ENCODE assay signal across 8 cellular contexts in the genomic region with DNA sequence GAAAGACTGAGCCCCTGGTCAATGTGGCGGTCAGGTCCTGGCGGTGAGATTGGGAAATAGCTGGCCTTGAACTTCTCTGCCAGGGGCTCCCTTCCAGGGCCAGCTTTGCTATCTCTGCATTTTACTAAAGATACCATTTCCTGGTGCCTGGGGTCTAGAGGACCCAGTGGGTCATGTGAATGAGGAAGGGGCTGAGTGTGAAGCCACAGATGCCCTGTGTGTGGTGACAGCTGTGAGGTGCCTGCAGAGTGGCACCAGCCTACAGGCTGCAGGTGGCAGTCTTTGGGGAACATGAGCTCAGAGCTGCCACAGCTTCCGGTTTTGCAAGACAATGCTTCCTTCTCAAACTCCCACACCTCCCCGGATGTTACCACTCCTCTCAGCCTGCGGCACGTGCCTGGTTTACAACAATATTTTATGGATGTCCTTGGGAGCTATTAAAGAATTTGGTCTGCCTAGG. TPM values are rescaled to one million over a fixed set of nuclear protein-coding genes. Genes with fewer than 3 reads are reported as not detected.
DNase-seq lines count a peak whose midpoint lies in the region; ATAC-seq, FAIRE-seq and TF ChIP-seq lines count a peak whose summit lies in the region.
"Had no signal": no experiment of that assay in that cellular context is flagged by ENCODE, and none has a peak within 500 bp of the region (broad histone marks: within the 10 kb centered on the region; RNA-seq: fewer than 3 reads in every experiment).

No MANE protein-coding gene starts in this region.

- 46 to 47% methylated on average over 6 of the region's 6 CpGs for WGBS in pancreas, 2 donors

- H3K27me3 ChIP-seq in pancreas (peaks cover 0 to 6% (median 0%) of the 10 kb centered on the region in 4 donors), vagina (peaks cover 4% of the 10 kb centered on the region)

- H3K9me3 ChIP-seq in pancreas, result no peaks in the 10 kb centered on the region
- H3K9me3 ChIP-seq in vagina, result no peaks in the 10 kb centered on the region

- in situ Hi-C loops in SK-MEL-5 (cut with HindIII; ENCODE audit: low pct_unique_long_range_greater_than_20kb, low sequenced_read_pairs), result no loop called here

- peaks cover 0 to 4% (median 0%) of the 10 kb centered on the region in 3 donors for H3K4me1 ChIP-seq in pancreas
- H3K4me1 ChIP-seq in vagina, result no peaks in the 10 kb centered on the region

- H3K4me3 ChIP-seq in cardiac fibroblast (replicated peaks in 1 of 2; ENCODE audit: low read depth in 2 of 2, low read length in 2 of 2) (no peak overlapping the region), pancreas (no peak overlapping the region), vagina (no peak overlapping the region)

- ATAC-seq in GM18498 (IDR thresholded peaks at IDR 0.05; ENCODE audit: unreplicated experiment) (peak; percentile 73), HG02798 (IDR thresholded peaks at IDR 0.05; ENCODE audit: poor library complexity, unreplicated experiment) (peak; percentile 61), pancreas (peak; percentile 42 to 67 (median 64)), HG03039 (IDR thresholded peaks at IDR 0.05; ENCODE audit: unreplicated experiment) (no peak)

- TF ChIP-seq POLR2A in vagina (IDR thresholded peaks at IDR 0.05), result no peak

- FAIRE-seq in pancreas (lab: Jason Lieb, UNC), result no peak

- peak overlapping the region in 1 of 4 donors; percentile 8 for H3K27ac ChIP-seq in pancreas
- no peak overlapping the region for H3K27ac ChIP-seq in vagina

- intact Hi-C loops in pancreas (cut with DNase I) (no loop called here), vagina (cut with DNase I) (no loop called here)

- H3K36me3 ChIP-seq in pancreas (no peaks in the 10 kb centered on the region), vagina (no peaks in the 10 kb centered on the region)

- DNase-seq in SK-MEL-5 (ENCODE audit: low read depth, low spot score), result peak; percentile 46
- peak; percentile 35 to 60 for DNase-seq in cardiac fibroblast (ENCODE audit: low read depth in 2 of 2)
- DNase-seq in pancreas, result peak in 1 of 6 donors; percentile 35
- DNase-seq in vagina (ENCODE audit: extremely low spot score in 2 of 2), result no peak

- TF ChIP-seq CTCF in cardiac fibroblast (IDR thresholded peaks at IDR 0.05; ENCODE audit: low read depth, low read length), result no peak
- TF ChIP-seq CTCF in pancreas (IDR thresholded peaks at IDR 0.05), result no peak
- TF ChIP-seq CTCF in vagina (IDR thresholded peaks at IDR 0.05), result no peak

RNA-seq across cellular contexts. Expression of a gene that starts 5.2 kb away (rescaled TPM):
- total RNA-seq in SK-MEL-5 (2014; rRNA removed; shearing (Covaris generic)), result 0.24 TPM in 1 of 2 replicates, not detected in the other
- 0.08 and 0.52 TPM in 2 replicates for polyA plus RNA-seq in SK-MEL-5 (2015; cell fraction: cytosol; rRNA removed)
- not detected in 2 replicates for polyA plus RNA-seq in SK-MEL-5 (2015; cell fraction: nucleus; rRNA removed)
- not detected for total RNA-seq in pancreas
- polyA plus RNA-seq in pancreas, result not detected
- not detected for total RNA-seq in vagina
- total RNA-seq: lung microvascular endothelial cell had no signal

RNA-seq across cellular contexts. Expression of a gene that starts 32.8 kb away (rescaled TPM):
- 4.9 and 7.6 TPM in 2 replicates for total RNA-seq in SK-MEL-5 (2014; rRNA removed; shearing (Covaris generic))
- polyA plus RNA-seq in SK-MEL-5 (2015; cell fraction: cytosol; rRNA removed), result 2.5 and 5.9 TPM in 2 replicates
- polyA plus RNA-seq in SK-MEL-5 (2015; cell fraction: nucleus; rRNA removed), result 5.6 and 6.2 TPM in 2 replicates
- total RNA-seq in pancreas (1 to 10 TPM; 3.2 to 4.4 (median 3.6) TPM), vagina (6.9 TPM)
- polyA plus RNA-seq in pancreas, result 1 to 10 TPM; 2.5 to 3.7 TPM

Comparison
In these comparisons a context has a peak if more than half of its experiments do, and no peak if none do; other contexts are left out.
1. DNase-seq: peak in SK-MEL-5 (single experiment) and cardiac fibroblast (2 of 2); none in vagina (0 of 2).